Comparison of ENCODE assay signal across 2 cellular contexts in genomic region chr12:66232258-66232657, GRCh38.
TF ChIP-seq lines count a peak whose summit lies in the region.

No MANE protein-coding gene starts in this region.

TF ChIP-seq in liver, 16 proteins besides CTCF, POLR2A, EP300 and RAD21 (continued from another document):
- TF ChIP-seq REST (IDR thresholded peaks at IDR 0.05), result peak; percentile 43
- peak; percentile 92 to 94 for TF ChIP-seq RXRA (IDR thresholded peaks at IDR 0.05)
- peak; percentile 42 for TF ChIP-seq FOXA2 (IDR thresholded peaks at IDR 0.05)
- TF ChIP-seq FOXA1 (IDR thresholded peaks at IDR 0.05), result no peak
- peak; percentile 59 to 62 for TF ChIP-seq HNF4A (conservative IDR thresholded peaks at IDR 0.05)
- no peak for TF ChIP-seq TAF1 (conservative IDR thresholded peaks at IDR 0.05)
- TF ChIP-seq HNF4G (IDR thresholded peaks at IDR 0.05), result no peak
- TF ChIP-seq GABPA (IDR thresholded peaks at IDR 0.05 in 1 of 2, conservative IDR thresholded peaks at IDR 0.05 in 1 of 2), result peak in 1 of 2 donors; percentile 45
- peak; percentile 33 for TF ChIP-seq ZBTB33 (IDR thresholded peaks at IDR 0.05)
- peak; percentile 57 for TF ChIP-seq SP1 (IDR thresholded peaks at IDR 0.05)
- TF ChIP-seq, protein P1, sequence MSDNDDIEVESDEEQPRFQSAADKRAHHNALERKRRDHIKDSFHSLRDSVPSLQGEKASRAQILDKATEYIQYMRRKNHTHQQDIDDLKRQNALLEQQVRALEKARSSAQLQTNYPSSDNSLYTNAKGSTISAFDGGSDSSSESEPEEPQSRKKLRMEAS (IDR thresholded peaks at IDR 0.05), result peak; percentile 62
- peak; percentile 67 for TF ChIP-seq YY1 (IDR thresholded peaks at IDR 0.05)
- TF ChIP-seq JUND (IDR thresholded peaks at IDR 0.05), result peak in 1 of 2 donors; percentile 21
- TF ChIP-seq NR2F2 (IDR thresholded peaks at IDR 0.05), result peak; percentile 63

TF ChIP-seq in HepG2, 621 proteins besides CTCF, POLR2A, EP300 and RAD21 (continued from another document):
- TF ChIP-seq, protein P2, sequence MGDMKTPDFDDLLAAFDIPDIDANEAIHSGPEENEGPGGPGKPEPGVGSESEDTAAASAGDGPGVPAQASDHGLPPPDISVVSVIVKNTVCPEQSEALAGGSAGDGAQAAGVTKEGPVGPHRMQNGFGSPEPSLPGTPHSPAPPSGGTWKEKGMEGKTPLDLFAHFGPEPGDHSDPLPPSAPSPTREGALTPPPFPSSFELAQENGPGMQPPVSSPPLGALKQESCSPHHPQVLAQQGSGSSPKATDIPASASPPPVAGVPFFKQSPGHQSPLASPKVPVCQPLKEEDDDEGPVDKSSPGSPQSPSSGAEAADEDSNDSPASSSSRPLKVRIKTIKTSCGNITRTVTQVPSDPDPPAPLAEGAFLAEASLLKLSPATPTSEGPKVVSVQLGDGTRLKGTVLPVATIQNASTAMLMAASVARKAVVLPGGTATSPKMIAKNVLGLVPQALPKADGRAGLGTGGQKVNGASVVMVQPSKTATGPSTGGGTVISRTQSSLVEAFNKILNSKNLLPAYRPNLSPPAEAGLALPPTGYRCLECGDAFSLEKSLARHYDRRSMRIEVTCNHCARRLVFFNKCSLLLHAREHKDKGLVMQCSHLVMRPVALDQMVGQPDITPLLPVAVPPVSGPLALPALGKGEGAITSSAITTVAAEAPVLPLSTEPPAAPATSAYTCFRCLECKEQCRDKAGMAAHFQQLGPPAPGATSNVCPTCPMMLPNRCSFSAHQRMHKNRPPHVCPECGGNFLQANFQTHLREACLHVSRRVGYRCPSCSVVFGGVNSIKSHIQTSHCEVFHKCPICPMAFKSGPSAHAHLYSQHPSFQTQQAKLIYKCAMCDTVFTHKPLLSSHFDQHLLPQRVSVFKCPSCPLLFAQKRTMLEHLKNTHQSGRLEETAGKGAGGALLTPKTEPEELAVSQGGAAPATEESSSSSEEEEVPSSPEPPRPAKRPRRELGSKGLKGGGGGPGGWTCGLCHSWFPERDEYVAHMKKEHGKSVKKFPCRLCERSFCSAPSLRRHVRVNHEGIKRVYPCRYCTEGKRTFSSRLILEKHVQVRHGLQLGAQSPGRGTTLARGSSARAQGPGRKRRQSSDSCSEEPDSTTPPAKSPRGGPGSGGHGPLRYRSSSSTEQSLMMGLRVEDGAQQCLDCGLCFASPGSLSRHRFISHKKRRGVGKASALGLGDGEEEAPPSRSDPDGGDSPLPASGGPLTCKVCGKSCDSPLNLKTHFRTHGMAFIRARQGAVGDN (CRISPR knock-in tag; IDR thresholded peaks at IDR 0.05), result no peak
- TF ChIP-seq MNT (IDR thresholded peaks at IDR 0.05), result no peak
- no peak for TF ChIP-seq ZBTB40 (IDR thresholded peaks at IDR 0.05)
- TF ChIP-seq ZBTB40 (CRISPR knock-in tag; IDR thresholded peaks at IDR 0.05), result no peak
- TF ChIP-seq ZBTB49 (CRISPR knock-in tag; IDR thresholded peaks at IDR 0.05; ENCODE audit: borderline replicate concordance), result no peak
- no peak for TF ChIP-seq ZNF124 (CRISPR knock-in tag; IDR thresholded peaks at IDR 0.05)
- no peak for TF ChIP-seq TARDBP (CRISPR knock-in tag; IDR thresholded peaks at IDR 0.05)
- no peak for TF ChIP-seq GATAD2A (CRISPR knock-in tag; IDR thresholded peaks at IDR 0.05)
